ENCODE assay signal across 31 cellular contexts in the genomic region with DNA sequence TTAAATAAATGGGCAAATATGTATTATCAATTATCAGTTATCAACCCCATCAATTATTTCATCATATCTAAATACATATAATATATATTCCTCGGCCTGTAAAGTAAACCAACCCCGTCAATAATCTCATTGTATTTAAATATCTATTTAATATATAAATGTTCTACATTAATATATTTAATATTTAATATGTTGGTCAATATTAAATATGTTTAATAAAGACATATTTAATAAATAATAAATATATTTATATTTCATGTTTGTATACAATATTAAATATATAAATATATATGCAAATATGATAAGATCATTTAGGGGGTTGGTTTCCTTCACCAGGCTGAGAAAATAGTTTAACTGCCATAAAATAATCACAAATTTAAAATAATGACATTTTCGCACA. TPM values are rescaled to one million over a fixed set of nuclear protein-coding genes. Genes with fewer than 3 reads are reported as not detected.
"Had no signal": no experiment of that assay in that cellular context is flagged by ENCODE, and none has a peak within 500 bp of the region (broad histone marks: within the 10 kb centered on the region; RNA-seq: fewer than 3 reads in every experiment).

No MANE protein-coding gene starts in this region.

- H3K27me3 ChIP-seq: adrenal gland, body of pancreas, colonic mucosa, esophagus muscularis mucosa, foreskin keratinocyte, gastroesophageal sphincter, heart right ventricle had no signal

- H3K9me3 ChIP-seq: adrenal gland, body of pancreas, colonic mucosa, esophagus muscularis mucosa, gastroesophageal sphincter had no signal

- H3K36me3 ChIP-seq: adrenal gland, colonic mucosa, gastroesophageal sphincter had no signal

- H3K4me1 ChIP-seq: body of pancreas, colonic mucosa, esophagus muscularis mucosa, gastroesophageal sphincter had no signal

- ATAC-seq: activated CD4-positive, CD25-positive, alpha-beta regulatory T cell treated with anti-CD3 and anti-CD28 coated beads, Interleukin-2, amount 50 U/mL, for 24 hours; activated CD8-positive, alpha-beta memory T cell treated with anti-CD3 and anti-CD28 coated beads, Interleukin-2, amount 10 ng/mL, durations not matched to agents 7 days and 5 days; activated CD8-positive, alpha-beta T cell treated with anti-CD3 and anti-CD28 coated beads, Interleukin-2, amount 10 ng/mL, durations not matched to agents 7 days and 5 days; activated naive CD8-positive, alpha-beta T cell treated with anti-CD3 and anti-CD28 coated beads, Interleukin-2, amount 50 U/mL, for 24 hours; body of pancreas; foreskin keratinocyte; gastroesophageal sphincter; heart right ventricle had no signal

- H3K4me3 ChIP-seq: adrenal gland, body of pancreas, colonic mucosa, esophagus muscularis mucosa, gastroesophageal sphincter, heart right ventricle had no signal

- DNase-seq: activated B cell treated with CpG ODN at 0.5 μM for 24 hours; activated CD4-positive, alpha-beta memory T cell treated with anti-CD3 and anti-CD28 coated beads for 36 hours; activated CD4-positive, alpha-beta T cell treated with anti-CD3 and anti-CD28 coated beads for 48 hours; activated CD4-positive, alpha-beta T cell treated with anti-CD3 and anti-CD28 coated beads, Interleukin-2, amount 50 U/mL, for 1 hour; activated CD8-positive, alpha-beta memory T cell treated with anti-CD3 and anti-CD28 coated beads, Interleukin-2, amount 10 ng/mL, durations not matched to agents 7 days and 5 days; activated CD8-positive, alpha-beta memory T cell treated with anti-CD3 and anti-CD28 coated beads, Interleukin-2, amount 50 U/mL, for 4 hours; activated CD8-positive, alpha-beta T cell treated with anti-CD3 and anti-CD28 coated beads, Interleukin-2, amount 10 ng/mL, durations not matched to agents 7 days and 5 days; activated effector memory CD4-positive, alpha-beta T cell treated with anti-CD3 and anti-CD28 coated beads, Interleukin-2, amount 50 U/mL, for 16 hours; activated naive CD4-positive, alpha-beta T cell treated with anti-CD3 and anti-CD28 coated beads for 36 hours; activated naive CD8-positive, alpha-beta T cell treated with anti-CD3 and anti-CD28 coated beads for 36 hours; activated naive CD8-positive, alpha-beta T cell treated with anti-CD3 and anti-CD28 coated beads, Interleukin-2, amount 50 U/mL, for 24 hours; activated T-cell treated with anti-CD3 and anti-CD28 coated beads, Interleukin-2, amount 50 U/mL, for 1 hour; activated T-cell treated with anti-CD3 and anti-CD28 coated beads, Interleukin-2, amount 50 U/mL, for 48 hours; adrenal gland; amygdala; aorta; body of pancreas; caudate nucleus; colonic mucosa; effector CD8-positive, alpha-beta T cell; foreskin keratinocyte; heart right ventricle; T-helper 2 cell had no signal

- H3K27ac ChIP-seq: adrenal gland, body of pancreas, colonic mucosa, esophagus muscularis mucosa, foreskin keratinocyte, gastroesophageal sphincter, heart right ventricle, VCaP had no signal

RNA-seq across cellular contexts. Expression of a gene that starts 6.4 kb away (rescaled TPM):
- total RNA-seq: activated B cell treated with CpG ODN at 0.5 μM for 24 hours; activated CD8-positive, alpha-beta memory T cell treated with anti-CD3 and anti-CD28 coated beads for 36 hours; activated CD8-positive, alpha-beta memory T cell treated with anti-CD3 and anti-CD28 coated beads, Interleukin-2, amount 10 ng/mL, durations not matched to agents 7 days and 5 days; activated CD8-positive, alpha-beta T cell treated with anti-CD3 and anti-CD28 coated beads, Interleukin-2, amount 10 ng/mL, durations not matched to agents 7 days and 5 days; activated T-helper 1 cell treated with anti-CD3 and anti-CD28 coated beads, Interleukin-12 subunit alpha, Interleukin-12 subunit beta, Interleukin-2, Interleukin-4 antibody, amounts not matched to agents 30 ng/mL and 10 ng/mL and 1 ng/mL, durations not matched to agents 14 hours and 24 hours and 36 hours had no signal

RNA-seq across cellular contexts. Expression of a gene that starts 31.1 kb away (rescaled TPM):
- total RNA-seq: activated B cell treated with CpG ODN at 0.5 μM for 24 hours; activated CD4-positive, alpha-beta memory T cell treated with anti-CD3 and anti-CD28 coated beads for 36 hours; activated CD8-positive, alpha-beta memory T cell treated with anti-CD3 and anti-CD28 coated beads for 36 hours; activated CD8-positive, alpha-beta memory T cell treated with anti-CD3 and anti-CD28 coated beads, Interleukin-2, amount 10 ng/mL, durations not matched to agents 7 days and 5 days; activated CD8-positive, alpha-beta T cell treated with anti-CD3 and anti-CD28 coated beads, Interleukin-2, amount 10 ng/mL, durations not matched to agents 7 days and 5 days; activated naive CD4-positive, alpha-beta T cell treated with anti-CD3 and anti-CD28 coated beads for 36 hours; activated naive CD8-positive, alpha-beta T cell treated with anti-CD3 and anti-CD28 coated beads for 36 hours; activated T-helper 1 cell treated with anti-CD3 and anti-CD28 coated beads, Interleukin-12 subunit alpha, Interleukin-12 subunit beta, Interleukin-2, Interleukin-4 antibody, amounts not matched to agents 30 ng/mL and 10 ng/mL and 1 ng/mL, durations not matched to agents 14 hours and 24 hours and 36 hours; activated T-helper 2 cell treated with anti-CD3 and anti-CD28 coated beads, Interferon-gamma antibody, Interleukin-2, Interleukin-4, amounts not matched to agents 10 μg/mL and 5 μg/mL and 100 μg/mL, durations not matched to agents 14 hours and 24 hours and 36 hours; T-helper 1 cell treated with Interleukin-12 subunit alpha and Interleukin-12 subunit beta and Interleukin-4 antibody, amounts not matched to agents 30 ng/mL and 1 ng/mL, for 36 hours had no signal
